Comparison of ENCODE assay signal across 1 cellular context in the genomic region with DNA sequence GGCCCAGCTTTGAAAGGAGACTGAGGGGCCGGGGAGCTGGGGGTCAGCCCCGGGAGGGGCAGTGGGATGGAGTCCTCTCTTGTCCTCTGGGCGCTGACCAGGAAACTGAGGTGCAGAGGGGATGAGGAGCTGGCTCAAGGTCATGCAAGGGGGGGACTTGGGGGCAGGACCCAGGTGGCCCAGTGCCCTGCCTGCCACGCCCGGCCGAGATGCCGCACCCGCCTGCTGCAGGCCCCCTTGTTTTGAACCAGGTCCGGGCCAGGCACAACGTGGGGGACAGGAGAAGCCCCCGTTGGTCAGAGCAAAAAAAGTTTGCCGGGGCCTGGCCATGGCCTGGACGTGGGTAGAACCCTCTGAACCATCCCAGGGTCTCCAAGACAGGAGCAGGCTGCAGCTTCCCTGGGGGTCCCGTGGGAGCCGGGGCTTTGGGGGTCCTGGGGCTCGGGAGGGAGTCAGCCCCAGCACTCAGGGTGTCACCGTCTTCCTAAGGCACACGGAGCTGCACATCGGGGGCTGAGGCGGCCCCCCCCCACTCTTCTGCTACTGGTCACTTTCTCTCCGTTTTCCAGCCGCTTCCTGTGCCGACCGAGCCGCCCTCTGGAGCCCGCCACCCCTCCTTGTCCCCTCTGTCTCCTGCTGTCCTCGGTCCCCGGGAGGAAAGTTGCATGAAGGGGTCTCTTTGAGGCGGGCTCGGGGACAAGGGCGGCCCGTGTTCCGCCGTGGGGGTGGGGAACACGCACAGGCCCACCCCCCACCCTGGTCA.
TF ChIP-seq lines count a peak whose summit lies in the region.

No MANE protein-coding gene starts in this region.

TF ChIP-seq in neural cell, 6 proteins besides CTCF, POLR2A, EP300 and RAD21 (continued from another document):
- TF ChIP-seq, protein P1, sequence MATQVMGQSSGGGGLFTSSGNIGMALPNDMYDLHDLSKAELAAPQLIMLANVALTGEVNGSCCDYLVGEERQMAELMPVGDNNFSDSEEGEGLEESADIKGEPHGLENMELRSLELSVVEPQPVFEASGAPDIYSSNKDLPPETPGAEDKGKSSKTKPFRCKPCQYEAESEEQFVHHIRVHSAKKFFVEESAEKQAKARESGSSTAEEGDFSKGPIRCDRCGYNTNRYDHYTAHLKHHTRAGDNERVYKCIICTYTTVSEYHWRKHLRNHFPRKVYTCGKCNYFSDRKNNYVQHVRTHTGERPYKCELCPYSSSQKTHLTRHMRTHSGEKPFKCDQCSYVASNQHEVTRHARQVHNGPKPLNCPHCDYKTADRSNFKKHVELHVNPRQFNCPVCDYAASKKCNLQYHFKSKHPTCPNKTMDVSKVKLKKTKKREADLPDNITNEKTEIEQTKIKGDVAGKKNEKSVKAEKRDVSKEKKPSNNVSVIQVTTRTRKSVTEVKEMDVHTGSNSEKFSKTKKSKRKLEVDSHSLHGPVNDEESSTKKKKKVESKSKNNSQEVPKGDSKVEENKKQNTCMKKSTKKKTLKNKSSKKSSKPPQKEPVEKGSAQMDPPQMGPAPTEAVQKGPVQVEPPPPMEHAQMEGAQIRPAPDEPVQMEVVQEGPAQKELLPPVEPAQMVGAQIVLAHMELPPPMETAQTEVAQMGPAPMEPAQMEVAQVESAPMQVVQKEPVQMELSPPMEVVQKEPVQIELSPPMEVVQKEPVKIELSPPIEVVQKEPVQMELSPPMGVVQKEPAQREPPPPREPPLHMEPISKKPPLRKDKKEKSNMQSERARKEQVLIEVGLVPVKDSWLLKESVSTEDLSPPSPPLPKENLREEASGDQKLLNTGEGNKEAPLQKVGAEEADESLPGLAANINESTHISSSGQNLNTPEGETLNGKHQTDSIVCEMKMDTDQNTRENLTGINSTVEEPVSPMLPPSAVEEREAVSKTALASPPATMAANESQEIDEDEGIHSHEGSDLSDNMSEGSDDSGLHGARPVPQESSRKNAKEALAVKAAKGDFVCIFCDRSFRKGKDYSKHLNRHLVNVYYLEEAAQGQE (IDR thresholded peaks at IDR 0.05; ENCODE audit: borderline replicate concordance), result no peak
